Comparison of ENCODE assay signal across 20 cellular contexts in genomic region chr1:93288558-93288957, GRCh38. TPM values are rescaled to one million over a fixed set of nuclear protein-coding genes. Genes with fewer than 3 reads are reported as not detected.
DNase-seq lines count a peak whose midpoint lies in the region; ATAC-seq and TF ChIP-seq lines count a peak whose summit lies in the region.
"Had no signal": no experiment of that assay in that cellular context is flagged by ENCODE, and none has a peak within 500 bp of the region (broad histone marks: within the 10 kb centered on the region; RNA-seq: fewer than 3 reads in every experiment).

No MANE protein-coding gene starts in this region.

- H2AFZ ChIP-seq in hepatocyte = no peak overlapping the region
- no peak overlapping the region for H2AFZ ChIP-seq in smooth muscle cell (ENCODE audit: low read depth)

- no peak overlapping the region for H3K9ac ChIP-seq in smooth muscle cell (ENCODE audit: low read depth)

- 85% methylated on average over 3 of the region's 3 CpGs for WGBS in hepatocyte (ENCODE audit: low lambda C conversion rate, missing lambda C conversion rate)
- WGBS in smooth muscle cell (ENCODE audit: low lambda C conversion rate) = 91% methylated on average over 3 of the region's 3 CpGs

- no peaks in the 10 kb centered on the region for H3K9me3 ChIP-seq in BE2C
- no peaks in the 10 kb centered on the region for H3K9me3 ChIP-seq in hepatocyte (ENCODE audit: low read depth)
- H3K9me3 ChIP-seq in smooth muscle cell (replicated peaks; ENCODE audit: low read depth) = no peaks in the 10 kb centered on the region
- H3K9me3 ChIP-seq: adrenal gland, pancreas, tibial nerve had no signal

- H3K36me3 ChIP-seq in BE2C (no peaks in the 10 kb centered on the region), hepatocyte (replicated peaks; ENCODE audit: insufficient read depth, low read depth) (no peaks in the 10 kb centered on the region), smooth muscle cell (ENCODE audit: low read depth) (no peaks in the 10 kb centered on the region)
- H3K36me3 ChIP-seq: adrenal gland, pancreas had no signal

- H3K4me3 ChIP-seq in BE2C (ENCODE audit: low read depth, low read length) (no peak overlapping the region), hepatocyte (no peak overlapping the region), smooth muscle cell (no peak overlapping the region)
- H3K4me3 ChIP-seq: adrenal gland, pancreas, tibial nerve had no signal

- H3K27me3 Mint-ChIP-seq in stimulated activated naive CD8-positive, alpha-beta T cell treated with anti-CD3 and anti-CD28 coated beads, Interleukin-15, amount 100 ng/mL, for 72 hours = no peaks in the 10 kb centered on the region

- no peak for ATAC-seq in stimulated activated naive CD8-positive, alpha-beta T cell treated with anti-CD3 and anti-CD28 coated beads, Interleukin-15, amount 100 ng/mL, for 72 hours
- no peak for ATAC-seq in GM18861 (IDR thresholded peaks at IDR 0.05; ENCODE audit: unreplicated experiment)
- ATAC-seq: esophagus mucosa, HCT116, natural killer cell, pancreas had no signal

- H3K4me2 ChIP-seq in hepatocyte (no peak overlapping the region), smooth muscle cell (no peak overlapping the region)

- peak; percentile 4 for DNase-seq in BE2C
- DNase-seq in GM03348 (ENCODE audit: low spot score) = peak; percentile 5
- peak; percentile 6 for DNase-seq in amniotic epithelial cell (ENCODE audit: low read depth)
- peak; percentile 19 for DNase-seq in hepatocyte (ENCODE audit: low spot score)
- no peak for DNase-seq in NCI-H128 (lab: John Stamatoyannopoulos, UW; ENCODE audit: unreplicated experiment)
- no peak for DNase-seq in stimulated activated naive CD8-positive, alpha-beta T cell treated with anti-CD3 and anti-CD28 coated beads, Interleukin-15, amount 100 ng/mL, for 72 hours
- DNase-seq in smooth muscle cell (lab: John Stamatoyannopoulos, UW; ENCODE audit: unreplicated experiment) = no peak
- DNase-seq: activated CD4-positive, alpha-beta T cell treated with anti-CD3 and anti-CD28 coated beads, Interleukin-2, amount 50 U/mL, for 1 hour; activated effector memory CD4-positive, alpha-beta T cell treated with anti-CD3 and anti-CD28 coated beads, Interleukin-2, amount 50 U/mL, for 16 hours; head of caudate nucleus; natural killer cell; NCI-H187 treated with DMSO at 0.1 percent for 48 hours; pancreas; SIG-M5; stimulated activated naive CD4-positive, alpha-beta T cell had no signal

- H3K27ac Mint-ChIP-seq in stimulated activated naive CD8-positive, alpha-beta T cell treated with anti-CD3 and anti-CD28 coated beads, Interleukin-15, amount 100 ng/mL, for 72 hours = no peak overlapping the region
- H3K27ac Mint-ChIP-seq: natural killer cell had no signal

- no peaks in the 10 kb centered on the region for H4K20me1 ChIP-seq in hepatocyte (ENCODE audit: insufficient read depth, poor library complexity, severe bottlenecking)
- no peaks in the 10 kb centered on the region for H4K20me1 ChIP-seq in smooth muscle cell (ENCODE audit: low read depth)

- no peaks in the 10 kb centered on the region for H3K4me1 ChIP-seq in BE2C
- H3K4me1 ChIP-seq in hepatocyte (ENCODE audit: insufficient read depth) = no peaks in the 10 kb centered on the region
- no peaks in the 10 kb centered on the region for H3K4me1 ChIP-seq in smooth muscle cell (ENCODE audit: low read depth)
- H3K4me1 ChIP-seq: adrenal gland, pancreas, tibial nerve had no signal

- no peak overlapping the region for H3K4me3 Mint-ChIP-seq in stimulated activated naive CD8-positive, alpha-beta T cell treated with anti-CD3 and anti-CD28 coated beads, Interleukin-15, amount 100 ng/mL, for 72 hours
- H3K4me3 Mint-ChIP-seq: natural killer cell had no signal

- TF ChIP-seq CTCF in BE2C (IDR thresholded peaks at IDR 0.05; ENCODE audit: low read depth, low read length) (no peak), hepatocyte (IDR thresholded peaks at IDR 0.05; ENCODE audit: poor library complexity) (no peak), smooth muscle cell (IDR thresholded peaks at IDR 0.05; ENCODE audit: borderline replicate concordance, insufficient read depth, poor library complexity, severe bottlenecking) (no peak)

- H3K27ac ChIP-seq in hepatocyte (no peak overlapping the region), smooth muscle cell (ENCODE audit: low read depth) (no peak overlapping the region)
- H3K27ac ChIP-seq: adrenal gland, pancreas, tibial nerve had no signal

- no peaks in the 10 kb centered on the region for H3K4me1 Mint-ChIP-seq in stimulated activated naive CD8-positive, alpha-beta T cell treated with anti-CD3 and anti-CD28 coated beads, Interleukin-15, amount 100 ng/mL, for 72 hours
- H3K4me1 Mint-ChIP-seq: natural killer cell had no signal

- H3K79me2 ChIP-seq in hepatocyte = no peaks in the 10 kb centered on the region
- no peaks in the 10 kb centered on the region for H3K79me2 ChIP-seq in smooth muscle cell (ENCODE audit: low read depth)

- no peaks in the 10 kb centered on the region for H3K27me3 ChIP-seq in BE2C
- no peaks in the 10 kb centered on the region for H3K27me3 ChIP-seq in hepatocyte
- H3K27me3 ChIP-seq in smooth muscle cell (ENCODE audit: low read depth) = no peaks in the 10 kb centered on the region
- H3K27me3 ChIP-seq: adrenal gland, pancreas, tibial nerve had no signal

- no peaks in the 10 kb centered on the region for H3K9me2 ChIP-seq in hepatocyte (replicated peaks; ENCODE audit: insufficient read depth)

- H3F3A ChIP-seq in smooth muscle cell (ENCODE audit: low read depth) = no peaks in the 10 kb centered on the region

- H3K9me3 Mint-ChIP-seq in stimulated activated naive CD8-positive, alpha-beta T cell treated with anti-CD3 and anti-CD28 coated beads, Interleukin-15, amount 100 ng/mL, for 72 hours = no peaks in the 10 kb centered on the region

RNA-seq across cellular contexts. Expression of gene DR1, which starts 57.1 kb away (rescaled TPM):
- polyA plus RNA-seq in BE2C (2012; ENCODE audit: insufficient read depth, insufficient read length, low read depth) = 33.1 TPM
- total RNA-seq in hepatocyte (42.3 and 54.3 TPM in 2 replicates), smooth muscle cell (55.5 and 63.4 TPM in 2 replicates)
- polyA plus RNA-seq in hepatocyte (22.7 and 28.2 TPM in 2 replicates), smooth muscle cell (33.8 and 37.3 TPM in 2 replicates)

Comparison
In these comparisons a context has a peak if more than half of its experiments do, and no peak if none do; other contexts are left out.
1. DNase-seq: peak in BE2C (single experiment), GM03348 (single experiment), amniotic epithelial cell (single experiment) and hepatocyte (single experiment); none in NCI-H128 (single experiment), stimulated activated naive CD8-positive, alpha-beta T cell treated with anti-CD3 and anti-CD28 coated beads, Interleukin-15, amount 100 ng/mL, for 72 hours (0 of 2) and smooth muscle cell (single experiment).